Comparison of ENCODE assay signal across 24 cellular contexts in the genomic region with DNA sequence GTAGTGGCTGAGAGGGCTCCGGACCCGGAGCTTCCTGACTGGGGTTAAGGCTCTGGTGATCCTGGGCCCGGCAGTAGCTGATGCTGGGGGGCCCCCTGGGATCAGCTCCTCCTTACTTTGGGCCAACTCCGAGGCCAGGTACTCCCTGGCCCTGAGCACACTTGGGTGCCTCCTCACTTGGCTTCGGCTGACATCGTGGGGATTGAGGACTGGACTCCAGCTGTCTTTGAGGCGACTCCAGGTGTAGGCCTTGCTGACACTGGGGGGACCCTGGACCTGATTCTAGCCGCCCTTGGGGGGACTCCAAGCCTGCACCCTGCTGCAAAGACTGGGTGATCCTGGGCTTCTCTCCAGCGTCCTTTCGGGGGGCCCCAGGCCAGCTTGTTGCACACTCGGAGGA.
"Had no signal": no experiment of that assay in that cellular context is flagged by ENCODE, and none has a peak within 500 bp of the region (broad histone marks: within the 10 kb centered on the region; RNA-seq: fewer than 3 reads in every experiment).

No MANE protein-coding gene starts in this region.

- H3K27me3 ChIP-seq: colonic mucosa, esophagus squamous epithelium, gastrocnemius medialis, heart right ventricle, left lung had no signal

- H3K4me3 Mint-ChIP-seq: dendritic cell treated with granulocyte-macrophage colony-stimulating factor and Interleukin-4, amounts not matched to agents 40 ng/mL and 50 ng/mL, for 4 days; effector memory CD8-positive, alpha-beta T cell; endodermal cell; mesothelial cell of epicardium had no signal

- H3K27ac Mint-ChIP-seq: dendritic cell treated with granulocyte-macrophage colony-stimulating factor and Interleukin-4, amounts not matched to agents 40 ng/mL and 50 ng/mL, for 4 days; effector memory CD8-positive, alpha-beta T cell; endodermal cell; mesothelial cell of epicardium had no signal

- H3K4me1 Mint-ChIP-seq: endodermal cell, mesothelial cell of epicardium had no signal

- H3K4me1 ChIP-seq: colonic mucosa, esophagus squamous epithelium, gastrocnemius medialis, heart right ventricle, left lung, lower lobe of right lung had no signal

- ATAC-seq: effector memory CD8-positive, alpha-beta T cell; esophagus mucosa; gastrocnemius medialis; heart right ventricle; left cardiac atrium; left lung; left ventricle myocardium superior; mucosa of descending colon had no signal

- H3K36me3 ChIP-seq: colonic mucosa, esophagus squamous epithelium, gastrocnemius medialis, heart right ventricle, left lung, lower lobe of right lung had no signal

- DNase-seq: colonic mucosa; cortex of kidney; effector CD8-positive, alpha-beta T cell; effector memory CD8-positive, alpha-beta T cell; endodermal cell; erythroblast; esophagus squamous epithelium; foreskin fibroblast; foreskin melanocyte; gastrocnemius medialis; glutamatergic neuron; head of caudate nucleus; heart right ventricle; hippocampal formation; left cardiac atrium; left lung; left ventricle myocardium superior; lower lobe of right lung; mesenchymal stem cell; mucosa of descending colon had no signal

- H3K9me3 Mint-ChIP-seq: dendritic cell treated with granulocyte-macrophage colony-stimulating factor and Interleukin-4, amounts not matched to agents 40 ng/mL and 50 ng/mL, for 4 days; effector memory CD8-positive, alpha-beta T cell had no signal

- H3K4me3 ChIP-seq: colonic mucosa, esophagus squamous epithelium, gastrocnemius medialis, heart right ventricle, left lung, lower lobe of right lung, mucosa of descending colon had no signal

- H3K27ac ChIP-seq: colonic mucosa, epithelial cell of prostate, esophagus squamous epithelium, gastrocnemius medialis, heart right ventricle, left lung, lower lobe of right lung had no signal

- H3K9me3 ChIP-seq: colonic mucosa, esophagus squamous epithelium, gastrocnemius medialis, lower lobe of right lung, mucosa of descending colon had no signal
